In genomic region chr1:201648911-201649775, GRCh38 we compare ENCODE assay signal across 8 cellular contexts.
A peak's percentile ranks its signal among the peaks of the same experiment; 100 is the strongest.
DNase-seq lines count a peak whose midpoint lies in the region; ATAC-seq and TF ChIP-seq lines count a peak whose summit lies in the region.

No MANE protein-coding gene starts in this region.

- H3K27me3 ChIP-seq in mesendoderm (ENCODE audit: insufficient read depth, low read length, poor library complexity) = peaks cover 2% of the 10 kb centered on the region

- peak overlapping the region; percentile 86 for H3K56ac ChIP-seq in mesendoderm (ENCODE audit: low read length)

- H3K27ac ChIP-seq in caudate nucleus (ENCODE audit: low read depth, low read length) (peak overlapping the region; percentile 8), mesendoderm (ENCODE audit: low read depth, low read length) (no peak overlapping the region)

- TF ChIP-seq CTCF in LNCaP clone FGC (IDR thresholded peaks at IDR 0.05; ENCODE audit: control insufficient read depth, extremely low read depth, insufficient read depth) = no peak

- H2BK5ac ChIP-seq in mesendoderm (ENCODE audit: low read length) = no peak overlapping the region

- peak overlapping the region; percentile 86 for H3K23ac ChIP-seq in mesendoderm (ENCODE audit: low read length)

- peaks cover 3% of the 10 kb centered on the region for H3K4me1 ChIP-seq in mesendoderm (ENCODE audit: control insufficient read depth, low read depth, low read length)

- no peak overlapping the region for H2AK5ac ChIP-seq in mesendoderm (ENCODE audit: low read length)

- H2BK15ac ChIP-seq in mesendoderm (replicated peaks; ENCODE audit: low read depth) = no peak overlapping the region

- no peaks in the 10 kb centered on the region for H3K36me3 ChIP-seq in mesendoderm (ENCODE audit: control insufficient read depth, insufficient read depth, low read length)

- H3K79me2 ChIP-seq in mesendoderm (ENCODE audit: control insufficient read depth, insufficient read depth, low read length) = no peaks in the 10 kb centered on the region

- peak overlapping the region; percentile 38 for H3K9ac ChIP-seq in mesendoderm (ENCODE audit: low read length)

- H4K8ac ChIP-seq in mesendoderm (ENCODE audit: low read depth, low read length) = no peak overlapping the region

- no peak overlapping the region for H3K4ac ChIP-seq in mesendoderm (ENCODE audit: low read depth, low read length)

- ATAC-seq in HG02642 (IDR thresholded peaks at IDR 0.05; ENCODE audit: poor library complexity, unreplicated experiment) = no peak
- no peak for ATAC-seq in GM19023 (IDR thresholded peaks at IDR 0.05; ENCODE audit: unreplicated experiment)

- no peak overlapping the region for H3K18ac ChIP-seq in mesendoderm (ENCODE audit: low read length)

- H3K4me3 ChIP-seq in LNCaP clone FGC (ENCODE audit: low read depth, low read length) (peak overlapping the region; percentile 51), mesendoderm (ENCODE audit: low read length) (peak overlapping the region; percentile 5)

- H3K4me2 ChIP-seq in mesendoderm (ENCODE audit: low read length) = peak overlapping the region; percentile 32

- DNase-seq in 8988T = peak; percentile 33
- DNase-seq in LNCaP clone FGC (ENCODE audit: low read depth) = no peak
- DNase-seq in caudate nucleus (lab: John Stamatoyannopoulos, UW) = peak in 4 of 61 donors; percentile 24 to 43 (median 34)
- peak; percentile 69 for DNase-seq in mesendoderm
- DNase-seq in putamen (ENCODE audit: low spot score) = no peak
- no peak for DNase-seq in OCI-M2 (lab: John Stamatoyannopoulos, UW; ENCODE audit: unreplicated experiment)

- no peak overlapping the region for H4K5ac ChIP-seq in mesendoderm (ENCODE audit: low read length)

- no peaks in the 10 kb centered on the region for H3K79me1 ChIP-seq in mesendoderm (ENCODE audit: low read length)

- H2BK120ac ChIP-seq in mesendoderm (ENCODE audit: low read depth, low read length) = no peak overlapping the region

- WGBS in mesendoderm (ENCODE audit: extremely low coverage, insufficient coverage, low lambda C conversion rate) = no CpG with 5 or more reads among the region's 52 CpGs

Comparison
In these comparisons a context has a peak if more than half of its experiments do, and no peak if none do; other contexts are left out.
1. DNase-seq: peak in 8988T (single experiment) and mesendoderm (single experiment); none in LNCaP clone FGC (single experiment), putamen (single experiment) and OCI-M2 (single experiment).